29 cellular contexts compared by ENCODE assay signal in genomic region chr4:75054089-75054488, GRCh38.
"Had no signal": no experiment of that assay in that cellular context is flagged by ENCODE, and none has a peak within 500 bp of the region (broad histone marks: within the 10 kb centered on the region; RNA-seq: fewer than 3 reads in every experiment).

No MANE protein-coding gene starts in this region.

- H3K27me3 ChIP-seq: pancreas, testis, thyroid gland, transverse colon, upper lobe of left lung, vagina had no signal

- H3K4me3 ChIP-seq: left ventricle myocardium inferior, lung, pancreas, prostate gland, skin epidermis, testis, thyroid gland, transverse colon, upper lobe of left lung, vagina had no signal

- H3K4me1 Mint-ChIP-seq: immature natural killer cell; naive thymus-derived CD8-positive, alpha-beta T cell; neural crest cell; stimulated activated effector memory CD8-positive, alpha-beta T cell treated with anti-CD3 and anti-CD28 coated beads, Interleukin-12 subunit alpha, Interleukin-12 subunit beta, amount 100 ng/mL, for 72 hours had no signal

- H3K27me3 Mint-ChIP-seq: stimulated activated naive CD8-positive, alpha-beta T cell treated with anti-CD3 and anti-CD28 coated beads, Interleukin-15, Interleukin-2, amounts not matched to agents 100 ng/mL and 50 ng/mL, for 24 hours had no signal

- H3K4me3 Mint-ChIP-seq: immature natural killer cell; naive thymus-derived CD8-positive, alpha-beta T cell; nephron; neural crest cell; stimulated activated effector memory CD8-positive, alpha-beta T cell treated with anti-CD3 and anti-CD28 coated beads, Interleukin-12 subunit alpha, Interleukin-12 subunit beta, amount 100 ng/mL, for 72 hours; stimulated activated naive CD8-positive, alpha-beta T cell treated with anti-CD3 and anti-CD28 coated beads, Interleukin-15, Interleukin-2, amounts not matched to agents 100 ng/mL and 50 ng/mL, for 24 hours had no signal

- H3K27ac ChIP-seq: left ventricle myocardium inferior, pancreas, prostate gland, skin epidermis, testis, thyroid gland, transverse colon, upper lobe of left lung, vagina had no signal

- H3K36me3 Mint-ChIP-seq: immature natural killer cell; naive thymus-derived CD8-positive, alpha-beta T cell; stimulated activated effector memory CD8-positive, alpha-beta T cell treated with anti-CD3 and anti-CD28 coated beads, Interleukin-12 subunit alpha, Interleukin-12 subunit beta, amount 100 ng/mL, for 72 hours had no signal

- DNase-seq: hypothalamus; immature natural killer cell; kidney; left ventricle myocardium inferior; mesendoderm; midbrain; naive thymus-derived CD8-positive, alpha-beta T cell; nucleus accumbens; pancreas; posterior cingulate gyrus; retina; right cardiac atrium; stimulated activated CD4-positive, alpha-beta T cell treated with anti-CD3 and anti-CD28 coated beads, Interleukin-12 subunit alpha, Interleukin-12 subunit beta, amount 100 ng/mL, for 4 hours; stimulated activated CD4-positive, alpha-beta T cell treated with anti-CD3 and anti-CD28 coated beads, Interleukin-15, amount 100 ng/mL, for 24 hours; stimulated activated CD4-positive, alpha-beta T cell treated with anti-CD3 and anti-CD28 coated beads, Interleukin-4, amount 100 ng/mL, for 24 hours; stimulated activated naive CD4-positive, alpha-beta T cell; substantia nigra; testis; thyroid gland; transverse colon; upper lobe of left lung had no signal

- H3K9me3 Mint-ChIP-seq: nephron; neural crest cell; stimulated activated naive CD8-positive, alpha-beta T cell treated with anti-CD3 and anti-CD28 coated beads, Interleukin-15, Interleukin-2, amounts not matched to agents 100 ng/mL and 50 ng/mL, for 24 hours had no signal

- H3K27ac Mint-ChIP-seq: immature natural killer cell; naive thymus-derived CD8-positive, alpha-beta T cell; nephron; stimulated activated effector memory CD8-positive, alpha-beta T cell treated with anti-CD3 and anti-CD28 coated beads, Interleukin-12 subunit alpha, Interleukin-12 subunit beta, amount 100 ng/mL, for 72 hours; stimulated activated naive CD8-positive, alpha-beta T cell treated with anti-CD3 and anti-CD28 coated beads, Interleukin-15, Interleukin-2, amounts not matched to agents 100 ng/mL and 50 ng/mL, for 24 hours had no signal
